ENCODE assay signal across 9 cellular contexts in genomic region chr11:33734441-33735165, GRCh38. TPM values are rescaled to one million over a fixed set of nuclear protein-coding genes. Genes with fewer than 3 reads are reported as not detected.
A peak's percentile ranks its signal among the peaks of the same experiment; 100 is the strongest.
DNase-seq lines count a peak whose midpoint lies in the region; ATAC-seq and TF ChIP-seq lines count a peak whose summit lies in the region.
"Had no signal": no experiment of that assay in that cellular context is flagged by ENCODE, and none has a peak within 500 bp of the region (broad histone marks: within the 10 kb centered on the region; RNA-seq: fewer than 3 reads in every experiment).

No MANE protein-coding gene starts in this region.

- H3K4me3 Mint-ChIP-seq in endodermal cell: peak overlapping the region; percentile 80
- peak overlapping the region; percentile 85 to 95 (median 91) for H3K4me3 Mint-ChIP-seq in naive thymus-derived CD8-positive, alpha-beta T cell

- no peak overlapping the region for H3K27ac Mint-ChIP-seq in endodermal cell
- H3K27ac Mint-ChIP-seq in naive thymus-derived CD8-positive, alpha-beta T cell: peak overlapping the region in 9 of 10 donors; percentile 72 to 93 (median 79)

- H3K36me3 ChIP-seq in OCI-LY1 (ENCODE audit: insufficient read depth, low read length) (peaks cover 15% of the 10 kb centered on the region), endodermal cell (ENCODE audit: control insufficient read depth, insufficient read depth, low read length) (peaks cover 13% of the 10 kb centered on the region)

- no peak for ATAC-seq in naive thymus-derived CD8-positive, alpha-beta T cell

- H3K4me3 ChIP-seq in OCI-LY1 (ENCODE audit: low read depth, low read length, poor library complexity, severe bottlenecking) (peak overlapping the region; percentile 72), endodermal cell (ENCODE audit: low read length) (peak overlapping the region; percentile 88)

- H2AFZ ChIP-seq in OCI-LY1 (ENCODE audit: low read length): no peak overlapping the region

- H3K9me2 ChIP-seq in OCI-LY1 (ENCODE audit: low read depth, low read length): no peaks in the 10 kb centered on the region

- H3K9me3 ChIP-seq in OCI-LY1 (ENCODE audit: low read length) (no peaks in the 10 kb centered on the region), endodermal cell (ENCODE audit: control insufficient read depth, low read length) (no peaks in the 10 kb centered on the region)

- H3K4me1 Mint-ChIP-seq in endodermal cell: peaks cover 22% of the 10 kb centered on the region
- peaks cover 9 to 40% (median 30%) of the 10 kb centered on the region in 4 donors for H3K4me1 Mint-ChIP-seq in naive thymus-derived CD8-positive, alpha-beta T cell

- TF ChIP-seq CTCF in OCI-LY1 (IDR thresholded peaks at IDR 0.05; ENCODE audit: low read length) (no peak), endodermal cell (conservative IDR thresholded peaks at IDR 0.05) (no peak)

- H4K20me1 ChIP-seq in OCI-LY1 (ENCODE audit: insufficient read depth, low read length): no peaks in the 10 kb centered on the region

- H3K79me2 ChIP-seq in OCI-LY1 (ENCODE audit: insufficient read depth, low read length): peaks cover 21% of the 10 kb centered on the region

- POLR2A ChIA-PET in naive thymus-derived CD8-positive, alpha-beta T cell (lab: Charles Lee): interaction anchor here (1.4 to 2.1 kb wide), 3 partner anchors 26 to 40 kb away, joined by 3 to 7 read pairs (median 6); no protein-coding TSS in a partner anchor

- intact Hi-C loops in posterior vena cava (cut with DNase I): loop anchor here in 1 of 2 donors (5.0 kb wide), 1 partner anchor 42 kb away; no protein-coding TSS in a partner anchor

- peak overlapping the region; percentile 83 for H3K4me2 ChIP-seq in OCI-LY1 (ENCODE audit: low read length)

- peaks cover 6% of the 10 kb centered on the region for H3K36me3 Mint-ChIP-seq in endodermal cell (ENCODE audit: low read depth)
- peaks cover 0 to 5% (median 0%) of the 10 kb centered on the region in 3 donors for H3K36me3 Mint-ChIP-seq in naive thymus-derived CD8-positive, alpha-beta T cell

- WGBS in endodermal cell (ENCODE audit: insufficient coverage in 1 of 2, insufficient read length in 1 of 2), 2 experiments: 79 to 81% methylated on average over 6 to 10 of the region's 10 CpGs

- peaks cover 3% of the 10 kb centered on the region for H3K9me3 Mint-ChIP-seq in endodermal cell
- H3K9me3 Mint-ChIP-seq in naive thymus-derived CD8-positive, alpha-beta T cell: no peaks in the 10 kb centered on the region

- H3K27ac ChIP-seq in OCI-LY1 (ENCODE audit: low read depth, low read length, poor library complexity, severe bottlenecking): peak overlapping the region; percentile 55
- H3K27ac ChIP-seq in endodermal cell (ENCODE audit: low read depth, low read length): no peak overlapping the region
- H3K27ac ChIP-seq: SK-N-MC had no signal

- H3K4me1 ChIP-seq in OCI-LY1 (ENCODE audit: insufficient read depth, low read length, severe bottlenecking): peaks cover 44% of the 10 kb centered on the region
- H3K4me1 ChIP-seq in endodermal cell (ENCODE audit: control insufficient read depth, insufficient read depth, low read length): peaks cover 9% of the 10 kb centered on the region

- H3K27me3 Mint-ChIP-seq in endodermal cell (ENCODE audit: insufficient read depth): peaks cover 5% of the 10 kb centered on the region
- H3K27me3 Mint-ChIP-seq in naive thymus-derived CD8-positive, alpha-beta T cell: no peaks in the 10 kb centered on the region

- H3F3A ChIP-seq in OCI-LY1 (ENCODE audit: insufficient read depth, low read length): no peaks in the 10 kb centered on the region

- no peaks in the 10 kb centered on the region for H3K27me3 ChIP-seq in OCI-LY1 (ENCODE audit: insufficient read depth, low read length)
- no peaks in the 10 kb centered on the region for H3K27me3 ChIP-seq in endodermal cell (ENCODE audit: control insufficient read depth, insufficient read depth, low read length, poor library complexity, severe bottlenecking)

- DNase-seq in ELR (ENCODE audit: low read depth) (peak; percentile 37), endodermal cell (no peak), activated gamma-delta T cell treated with Interleukin-2 at 50 U/mL for 16 hours (no peak), cortex of kidney (lab: John Stamatoyannopoulos, UW) (no peak), NCI-H1092 (lab: John Stamatoyannopoulos, UW) (no peak), posterior vena cava (ENCODE audit: low spot score) (no peak)
- no peak for DNase-seq in naive thymus-derived CD8-positive, alpha-beta T cell

- peak overlapping the region; percentile 73 for H3K9ac ChIP-seq in OCI-LY1 (ENCODE audit: low read length)
- peak overlapping the region; percentile 87 for H3K9ac ChIP-seq in endodermal cell (ENCODE audit: extremely low read depth, low read length, poor library complexity, severe bottlenecking)

RNA-seq across cellular contexts. Expression of gene CD59, which starts 1.6 kb away (rescaled TPM):
- total RNA-seq in endodermal cell (100 to 1,000 TPM; 111 to 142 TPM), posterior vena cava (1,000 to 10,000 TPM in 1 of 2 donors, 100 to 1,000 TPM in 1; 654 to 1,001 TPM)
- polyA plus RNA-seq in endodermal cell (2013, experiment 1 of 2): 89.8 TPM
- polyA plus RNA-seq in endodermal cell (2013, experiment 2 of 2): 75.8 TPM
- 10 to 100 TPM; 59.0 to 66.8 TPM for total RNA-seq in naive thymus-derived CD8-positive, alpha-beta T cell
- polyA plus RNA-seq in naive thymus-derived CD8-positive, alpha-beta T cell: 10 to 100 TPM; 36.2 to 53.7 (median 47.5) TPM

RNA-seq across cellular contexts. Expression of gene C11orf91, which starts 34.0 kb away (rescaled TPM):
- 1 to 10 TPM in 1 of 2 donors, not detected in 1; 1.0 TPM for total RNA-seq in endodermal cell
- polyA plus RNA-seq in endodermal cell (2013, experiment 1 of 2): 0.89 TPM
- 1.1 TPM for polyA plus RNA-seq in endodermal cell (2013, experiment 2 of 2)
- total RNA-seq in naive thymus-derived CD8-positive, alpha-beta T cell: under 1 TPM in 1 of 2 experiments, not detected in 1; 0.47 TPM
- not detected for polyA plus RNA-seq in naive thymus-derived CD8-positive, alpha-beta T cell
- total RNA-seq in posterior vena cava: 1 to 10 TPM; 1.3 to 2.2 TPM

RNA-seq across cellular contexts. Expression of gene FBXO3, which starts 39.7 kb away (rescaled TPM):
- total RNA-seq in endodermal cell (10 to 100 TPM; 12.8 to 15.0 TPM), posterior vena cava (10 to 100 TPM; 29.4 to 32.9 TPM)
- 30.7 TPM for polyA plus RNA-seq in endodermal cell (2013, experiment 1 of 2)
- polyA plus RNA-seq in endodermal cell (2013, experiment 2 of 2): 28.3 TPM
- total RNA-seq in naive thymus-derived CD8-positive, alpha-beta T cell: 10 to 100 TPM; 49.4 to 52.1 TPM
- polyA plus RNA-seq in naive thymus-derived CD8-positive, alpha-beta T cell: 10 to 100 TPM; 23.6 to 25.5 (median 25.2) TPM

Comparison
In these comparisons a context has a peak if more than half of its experiments do, and no peak if none do; other contexts are left out.
1. RNA of gene CD59, which starts 1.6 kb away (total RNA-seq): 654 to 1,001 TPM in posterior vena cava; 111 to 142 TPM in endodermal cell and 59.0 to 66.8 TPM in naive thymus-derived CD8-positive, alpha-beta T cell; every median in the first group is over 4 times any median in the second.